8 cellular contexts compared by ENCODE assay signal in the genomic region with DNA sequence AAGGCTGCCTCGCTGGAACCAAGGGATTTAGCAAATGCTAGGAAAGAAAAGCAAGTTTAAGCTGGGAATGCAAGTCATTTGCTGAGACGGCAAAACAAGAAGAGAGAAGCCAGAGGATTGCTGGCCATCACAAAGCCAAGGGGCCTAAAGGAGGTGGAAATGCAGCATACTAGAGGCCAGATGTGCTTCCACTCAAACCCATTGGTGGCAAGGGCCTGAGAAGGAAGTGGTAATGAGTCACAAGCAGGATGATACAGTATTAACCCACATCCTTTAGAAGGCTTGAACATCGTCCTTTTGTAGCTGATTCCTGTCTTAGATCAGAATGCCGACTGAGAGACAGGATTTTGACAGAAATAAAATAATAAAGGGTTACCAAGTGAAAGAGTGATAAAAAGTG.
DNase-seq lines count a peak whose midpoint lies in the region; ATAC-seq lines count a peak whose summit lies in the region.

No MANE protein-coding gene starts in this region.

- peak; percentile 17 for DNase-seq in stimulated activated CD4-positive, alpha-beta T cell treated with anti-CD3 and anti-CD28 coated beads, Interleukin-15, amount 100 ng/mL, for 24 hours
- DNase-seq in stimulated activated CD4-positive, alpha-beta T cell treated with anti-CD3 and anti-CD28 coated beads, Interleukin-12 subunit alpha, Interleukin-12 subunit beta, amount 100 ng/mL, for 4 hours: no peak
- DNase-seq in KG1 (lab: John Stamatoyannopoulos, UW) (peak; percentile 39), sciatic nerve (ENCODE audit: low spot score) (no peak), 8988T (no peak), ureter (ENCODE audit: low spot score) (no peak), NOMO-1 treated with dmso at 0.1 percent for 144 hours (lab: John Stamatoyannopoulos, UW; ENCODE audit: unreplicated experiment) (no peak)
- DNase-seq in central memory CD4-positive, alpha-beta T cell: peak; percentile 27

- intact Hi-C loops in sciatic nerve (cut with DNase I): no loop called here

- ATAC-seq in sciatic nerve: no peak

Comparison
In these comparisons a context has a peak if more than half of its experiments do, and no peak if none do; other contexts are left out.
1. DNase-seq: peak in stimulated activated CD4-positive, alpha-beta T cell treated with anti-CD3 and anti-CD28 coated beads, Interleukin-15, amount 100 ng/mL, for 24 hours (single experiment), KG1 (single experiment) and central memory CD4-positive, alpha-beta T cell (single experiment); none in stimulated activated CD4-positive, alpha-beta T cell treated with anti-CD3 and anti-CD28 coated beads, Interleukin-12 subunit alpha, Interleukin-12 subunit beta, amount 100 ng/mL, for 4 hours (single experiment), sciatic nerve (single experiment), 8988T (single experiment), ureter (single experiment) and NOMO-1 treated with dmso at 0.1 percent for 144 hours (single experiment).